Comparison of ENCODE assay signal across 35 cellular contexts in genomic region chrX:155001873-155002272, GRCh38.
"Had no signal": no experiment of that assay in that cellular context is flagged by ENCODE, and none has a peak within 500 bp of the region (broad histone marks: within the 10 kb centered on the region; RNA-seq: fewer than 3 reads in every experiment).

No MANE protein-coding gene starts in this region.

- H3K36me3 Mint-ChIP-seq: activated naive CD8-positive, alpha-beta T cell treated with anti-CD3 and anti-CD28 coated beads for 36 hours had no signal

- H3K4me2 ChIP-seq: SK-N-SH had no signal

- H3K4me3 ChIP-seq: cardiac muscle cell, colonic mucosa, MG63, Peyer's patch, SJSA1 had no signal

- H3K9me3 Mint-ChIP-seq: activated CD4-positive, alpha-beta T cell treated with anti-CD3 and anti-CD28 coated beads, Interleukin-2, amount 10 ng/mL, durations not matched to agents 24 days and 14 days; activated T-cell treated with anti-CD3 and anti-CD28 coated beads, Interleukin-2, amount 50 U/mL, for 24 hours; central memory CD8-positive, alpha-beta T cell; T-helper 1 cell treated with Interleukin-12 subunit alpha and Interleukin-12 subunit beta and Interleukin-4 antibody, amounts not matched to agents 30 μg/mL and 1 μg/mL, for 36 hours; T-helper 2 cell treated with Interferon-gamma antibody and Interleukin-4, amounts not matched to agents 5 μg/mL and 100 μg/mL, for 36 hours had no signal

- H3K27ac Mint-ChIP-seq: activated CD4-positive, alpha-beta T cell treated with anti-CD3 and anti-CD28 coated beads, Interleukin-2, amount 10 ng/mL, durations not matched to agents 24 days and 14 days; activated CD8-positive, alpha-beta T cell treated with anti-CD3 and anti-CD28 coated beads, Interleukin-2, amount 10 ng/mL, durations not matched to agents 7 days and 5 days; activated naive CD8-positive, alpha-beta T cell treated with anti-CD3 and anti-CD28 coated beads for 36 hours; activated T-cell treated with anti-CD3 and anti-CD28 coated beads, Interleukin-2, amount 50 U/mL, for 24 hours; T-helper 1 cell treated with Interleukin-12 subunit alpha and Interleukin-12 subunit beta and Interleukin-4 antibody, amounts not matched to agents 30 μg/mL and 1 μg/mL, for 36 hours; T-helper 2 cell treated with Interferon-gamma antibody and Interleukin-4, amounts not matched to agents 5 μg/mL and 100 μg/mL, for 36 hours had no signal

- H3K9ac ChIP-seq: SK-N-SH had no signal

- H3K27me3 ChIP-seq: cardiac muscle cell, colonic mucosa, MG63, Peyer's patch, SJSA1 had no signal

- H3K36me3 ChIP-seq: cardiac muscle cell, colonic mucosa, MG63, Peyer's patch, SJSA1, WERI-Rb-1 had no signal

- H3K4me3 Mint-ChIP-seq: activated CD4-positive, alpha-beta T cell treated with anti-CD3 and anti-CD28 coated beads, Interleukin-2, amount 10 ng/mL, durations not matched to agents 24 days and 14 days; activated CD8-positive, alpha-beta T cell treated with anti-CD3 and anti-CD28 coated beads, Interleukin-2, amount 10 ng/mL, durations not matched to agents 7 days and 5 days; activated naive CD8-positive, alpha-beta T cell treated with anti-CD3 and anti-CD28 coated beads for 36 hours; activated T-cell treated with anti-CD3 and anti-CD28 coated beads, Interleukin-2, amount 50 U/mL, for 24 hours; central memory CD8-positive, alpha-beta T cell; T-helper 1 cell treated with Interleukin-12 subunit alpha and Interleukin-12 subunit beta and Interleukin-4 antibody, amounts not matched to agents 30 μg/mL and 1 μg/mL, for 36 hours; T-helper 2 cell treated with Interferon-gamma antibody and Interleukin-4, amounts not matched to agents 5 μg/mL and 100 μg/mL, for 36 hours had no signal

- H3K4me1 Mint-ChIP-seq: central memory CD8-positive, alpha-beta T cell had no signal

- H3K4me1 ChIP-seq: colonic mucosa, Peyer's patch, SJSA1 had no signal

- H3K27ac ChIP-seq: cardiac muscle cell, colonic mucosa, Peyer's patch, SJSA1, WERI-Rb-1 had no signal

- H3K9me3 ChIP-seq: colonic mucosa, MG63, Peyer's patch, SJSA1, SK-N-SH had no signal

- DNase-seq: activated CD4-positive, alpha-beta T cell treated with anti-CD3 and anti-CD28 coated beads for 1 hour; activated CD4-positive, alpha-beta T cell treated with anti-CD3 and anti-CD28 coated beads, Interleukin-2, amount 10 ng/mL, durations not matched to agents 24 days and 14 days; activated CD4-positive, alpha-beta T cell treated with anti-CD3 and anti-CD28 coated beads, Interleukin-2, amount 50 U/mL, for 4 hours; activated CD4-positive, CD25-positive, alpha-beta regulatory T cell; activated CD8-positive, alpha-beta T cell treated with anti-CD3 and anti-CD28 coated beads, Interleukin-2, amount 10 ng/mL, durations not matched to agents 7 days and 5 days; activated effector memory CD4-positive, alpha-beta T cell treated with anti-CD3 and anti-CD28 coated beads, Interleukin-2, amount 50 U/mL, for 16 hours; activated naive CD4-positive, alpha-beta T cell; activated naive CD4-positive, alpha-beta T cell treated with anti-CD3 and anti-CD28 coated beads, Interleukin-2, amount 50 U/mL, for 16 hours; activated naive CD8-positive, alpha-beta T cell treated with anti-CD3 and anti-CD28 coated beads for 36 hours; activated T-cell treated with anti-CD3 and anti-CD28 coated beads, Interleukin-2, amount 50 U/mL, for 24 hours; amniotic stem cell; aorta; colonic mucosa; Kasumi-1; KG1; MG63; NCI-H1048; NCI-H1105 treated with DMSO at 0.1 percent for 48 hours; NCI-H1436; NCI-H1694; NCI-H1930; NCI-H2081 treated with DMSO at 0.1 percent for 48 hours; NCI-H226; NCI-H524 treated with DMSO at 0.1 percent for 48 hours; PC-3; Peyer's patch; RPMI8226; SHP77 treated with DMSO at 0.1 percent for 48 hours; SK-N-SH; WERI-Rb-1 had no signal

- ATAC-seq: activated CD8-positive, alpha-beta T cell treated with anti-CD3 and anti-CD28 coated beads, Interleukin-2, amount 10 ng/mL, durations not matched to agents 7 days and 5 days; PC-3 had no signal
